ENCODE assay signal across 19 cellular contexts in genomic region chr10:43046288-43046991, GRCh38. TPM values are rescaled to one million over a fixed set of nuclear protein-coding genes. Genes with fewer than 3 reads are reported as not detected.
DNase-seq lines count a peak whose midpoint lies in the region; ATAC-seq, FAIRE-seq and TF ChIP-seq lines count a peak whose summit lies in the region.
"Had no signal": no experiment of that assay in that cellular context is flagged by ENCODE, and none has a peak within 500 bp of the region (broad histone marks: within the 10 kb centered on the region; RNA-seq: fewer than 3 reads in every experiment).

No MANE protein-coding gene starts in this region.

- H3K27ac ChIP-seq in right cardiac atrium (ENCODE audit: low read length): no peak overlapping the region
- no peak overlapping the region for H3K27ac ChIP-seq in H1 (ENCODE audit: low read depth, low read length)
- no peak overlapping the region for H3K27ac ChIP-seq in neuronal stem cell (replicated peaks; ENCODE audit: low read length)
- H3K27ac ChIP-seq in esophagus squamous epithelium: no peak overlapping the region
- H3K27ac ChIP-seq: KMS-11, RWPE1 had no signal

- H2BK15ac ChIP-seq in H1 (ENCODE audit: low read length) (0 out of 2 replicates have a peak overlapping the region, but pooled peaks have one; percentile 83), neuronal stem cell (ENCODE audit: low read length) (no peak overlapping the region)

- no peak for TF ChIP-seq EP300 in H1 (IDR thresholded peaks at IDR 0.05; ENCODE audit: borderline replicate concordance in 1 of 2, low read depth in 2 of 2, low read length in 2 of 2)

- H2BK5ac ChIP-seq in H1 (ENCODE audit: low read depth, low read length): 0 out of 2 replicates have a peak overlapping the region, but pooled peaks have one; percentile 5
- H2BK5ac ChIP-seq in neuronal stem cell (ENCODE audit: low read length): no peak overlapping the region

- no peaks in the 10 kb centered on the region for H3K4me1 Mint-ChIP-seq in activated CD4-positive, alpha-beta T cell treated with anti-CD3 and anti-CD28 coated beads, Interleukin-2, amount 10 ng/mL, durations not matched to agents 24 days and 14 days
- H3K4me1 Mint-ChIP-seq: activated CD4-positive, alpha-beta T cell treated with anti-CD3 and anti-CD28 coated beads, Interleukin-2, amount 10 ng/mL, durations not matched to agents 7 days and 5 days; naive thymus-derived CD8-positive, alpha-beta T cell had no signal

- TF ChIP-seq CTCF in H1 (IDR thresholded peaks at IDR 0.05; ENCODE audit: control extremely low read depth in 1 of 3, insufficient read depth in 1 of 3, low read depth in 1 of 3, low read length in 3 of 3): no peak
- no peak for TF ChIP-seq CTCF in esophagus squamous epithelium (IDR thresholded peaks at IDR 0.05)

- no peak overlapping the region for H4K5ac ChIP-seq in H1 (ENCODE audit: insufficient read length, low read depth, low read length)

- H3K4ac ChIP-seq in H1 (replicated peaks; ENCODE audit: insufficient read length, low read depth, low read length) (no peak overlapping the region), neuronal stem cell (ENCODE audit: low read length) (no peak overlapping the region)

- no peaks in the 10 kb centered on the region for H3K9me3 ChIP-seq in right cardiac atrium (ENCODE audit: control insufficient read depth, low read length)
- no peaks in the 10 kb centered on the region for H3K9me3 ChIP-seq in H1 (ENCODE audit: insufficient read depth in 2 of 2, low read depth in 1 of 2, low read length in 1 of 2)
- no peaks in the 10 kb centered on the region for H3K9me3 ChIP-seq in neuronal stem cell (replicated peaks in 1 of 2; ENCODE audit: control insufficient read depth in 2 of 2, insufficient read depth in 1 of 2, low read depth in 1 of 2, low read length in 2 of 2)
- H3K9me3 ChIP-seq in esophagus squamous epithelium: no peaks in the 10 kb centered on the region

- no peaks in the 10 kb centered on the region for H4K20me1 ChIP-seq in H1 (replicated peaks in 1 of 2; ENCODE audit: control insufficient read depth in 1 of 2, insufficient read depth in 2 of 2, low read length in 2 of 2)

- POLR2A ChIA-PET in H1 (lab: Charles Lee; ENCODE audit: partially characterized antibody): no interaction called here

- H3K23ac ChIP-seq in H1 (ENCODE audit: insufficient read length): no peak overlapping the region
- H3K23ac ChIP-seq in neuronal stem cell (ENCODE audit: low read depth, low read length, poor library complexity): peak overlapping the region; percentile 20

- TF ChIP-seq RAD21 in H1 (IDR thresholded peaks at IDR 0.05 in 1 of 2, conservative IDR thresholded peaks at IDR 0.05 in 1 of 2; ENCODE audit: low read depth in 2 of 2, low read length in 2 of 2): no peak

- H2BK12ac ChIP-seq in H1 (ENCODE audit: low read depth, low read length): 0 out of 2 replicates have a peak overlapping the region, but pooled peaks have one; percentile 27
- no peak overlapping the region for H2BK12ac ChIP-seq in neuronal stem cell (ENCODE audit: low read length)

- no peak overlapping the region for H3K9ac ChIP-seq in H1 (replicated peaks in 1 of 4; ENCODE audit: extremely low read depth in 1 of 4, low read depth in 3 of 4, low read length in 3 of 4)
- peak overlapping the region; percentile 24 for H3K9ac ChIP-seq in neuronal stem cell (ENCODE audit: low read depth, low read length, poor library complexity)
- H3K9ac ChIP-seq: KMS-11 had no signal

- no peaks in the 10 kb centered on the region for H3K23me2 ChIP-seq in H1 (ENCODE audit: low read depth, low read length)

- H4K8ac ChIP-seq in H1 (ENCODE audit: extremely low read depth, insufficient read depth, low read length): no peak overlapping the region
- H4K8ac ChIP-seq in neuronal stem cell (ENCODE audit: low read depth, low read length): peak overlapping the region; percentile 43

- peaks cover 7% of the 10 kb centered on the region for H3K27me3 Mint-ChIP-seq in activated CD4-positive, alpha-beta T cell treated with anti-CD3 and anti-CD28 coated beads, Interleukin-2, amount 10 ng/mL, durations not matched to agents 24 days and 14 days

- H4K91ac ChIP-seq in H1 (replicated peaks; ENCODE audit: insufficient read length, low read length) (no peak overlapping the region), neuronal stem cell (ENCODE audit: low read depth, low read length, poor library complexity) (no peak overlapping the region)

- no peak overlapping the region for H2AK5ac ChIP-seq in H1 (ENCODE audit: low read depth, low read length)
- peak overlapping the region; percentile 88 for H2AK5ac ChIP-seq in neuronal stem cell (ENCODE audit: low read depth, low read length)

- no peak overlapping the region for H3K14ac ChIP-seq in H1 (ENCODE audit: insufficient read length)
- no peak overlapping the region for H3K14ac ChIP-seq in neuronal stem cell (ENCODE audit: low read length)

- no peaks in the 10 kb centered on the region for H3K9me3 Mint-ChIP-seq in activated CD4-positive, alpha-beta T cell treated with anti-CD3 and anti-CD28 coated beads, Interleukin-2, amount 10 ng/mL, durations not matched to agents 24 days and 14 days
- H3K9me3 Mint-ChIP-seq: activated CD4-positive, alpha-beta T cell treated with anti-CD3 and anti-CD28 coated beads, Interleukin-2, amount 10 ng/mL, durations not matched to agents 7 days and 5 days; activated naive CD4-positive, alpha-beta T cell treated with anti-CD3 and anti-CD28 coated beads, Interleukin-2, amount 50 U/mL, for 72 hours had no signal

- H3K27me3 ChIP-seq in right cardiac atrium (ENCODE audit: control insufficient read depth, insufficient read depth) (no peaks in the 10 kb centered on the region), H1 (replicated peaks in 1 of 4; ENCODE audit: control insufficient read depth in 3 of 4, extremely low read depth in 1 of 4, insufficient read depth in 3 of 4, low read length in 3 of 4) (no peaks in the 10 kb centered on the region), neuronal stem cell (ENCODE audit: control insufficient read depth in 3 of 3, insufficient read depth in 3 of 3, low read depth in 1 of 3, low read length in 3 of 3) (no peaks in the 10 kb centered on the region), esophagus squamous epithelium (peaks cover 0 to 15% (median 0%) of the 10 kb centered on the region in 4 donors)

- no peaks in the 10 kb centered on the region for H3K36me3 Mint-ChIP-seq in activated CD4-positive, alpha-beta T cell treated with anti-CD3 and anti-CD28 coated beads, Interleukin-2, amount 10 ng/mL, durations not matched to agents 24 days and 14 days (ENCODE audit: low read depth)
- H3K36me3 Mint-ChIP-seq: activated naive CD4-positive, alpha-beta T cell treated with anti-CD3 and anti-CD28 coated beads, Interleukin-2, amount 50 U/mL, for 72 hours; naive thymus-derived CD8-positive, alpha-beta T cell had no signal

- WGBS in right cardiac atrium: 79% methylated on average over 14 of the region's 14 CpGs
- 87% methylated on average over 13 of the region's 14 CpGs; no CpG with 5 or more reads in 1 of the 2 experiments for WGBS in H1 (ENCODE audit: extremely low coverage in 1 of 2, insufficient coverage in 1 of 2, insufficient read length in 1 of 2, insufficient replicate concordance in 2 of 2, low coverage in 1 of 2, low lambda C conversion rate in 2 of 2, missing lambda C conversion rate in 1 of 2), 2 experiments
- no CpG with 5 or more reads among the region's 14 CpGs for WGBS in neuronal stem cell (ENCODE audit: extremely low coverage in 2 of 2, insufficient read length in 2 of 2, insufficient replicate concordance in 1 of 2), 2 donors
- WGBS in esophagus squamous epithelium, 2 donors: 79% methylated on average over 3 to 8 of the region's 14 CpGs

- no peak overlapping the region for H3K27ac Mint-ChIP-seq in activated CD4-positive, alpha-beta T cell treated with anti-CD3 and anti-CD28 coated beads, Interleukin-2, amount 10 ng/mL, durations not matched to agents 24 days and 14 days
- H3K27ac Mint-ChIP-seq: activated CD4-positive, alpha-beta T cell treated with anti-CD3 and anti-CD28 coated beads, Interleukin-2, amount 10 ng/mL, durations not matched to agents 7 days and 5 days; naive thymus-derived CD8-positive, alpha-beta T cell had no signal

- H3K79me2 ChIP-seq in H1 (ENCODE audit: control insufficient read depth in 1 of 2, insufficient read depth in 2 of 2, low read length in 2 of 2): no peaks in the 10 kb centered on the region

- H3K56ac ChIP-seq in H1 (replicated peaks; ENCODE audit: insufficient read length, low read depth, low read length): no peak overlapping the region

- H2BK120ac ChIP-seq in H1 (replicated peaks; ENCODE audit: low read depth, low read length) (no peak overlapping the region), neuronal stem cell (ENCODE audit: low read depth, low read length) (no peak overlapping the region)

- H3K36me3 ChIP-seq in H1 (ENCODE audit: control insufficient read depth in 2 of 4, insufficient read depth in 4 of 4, low read length in 3 of 4): no peaks in the 10 kb centered on the region
- no peaks in the 10 kb centered on the region for H3K36me3 ChIP-seq in neuronal stem cell (replicated peaks in 1 of 2; ENCODE audit: control insufficient read depth in 2 of 2, insufficient read depth in 2 of 2, low read length in 2 of 2)
- no peaks in the 10 kb centered on the region for H3K36me3 ChIP-seq in esophagus squamous epithelium

- no peak overlapping the region for H2BK20ac ChIP-seq in H1 (ENCODE audit: low read length)

- no peak for ATAC-seq in right cardiac atrium
- ATAC-seq in left cardiac atrium: no peak
- no peak for ATAC-seq in HG02610 (IDR thresholded peaks at IDR 0.05; ENCODE audit: unreplicated experiment)
- ATAC-seq: naive thymus-derived CD8-positive, alpha-beta T cell had no signal

- TF ChIP-seq POLR2A in H1 (IDR thresholded peaks at IDR 0.05; ENCODE audit: control extremely low read depth in 1 of 2, low read depth in 2 of 2, low read length in 2 of 2) (no peak), esophagus squamous epithelium (IDR thresholded peaks at IDR 0.05) (no peak)

- H3K4me2 ChIP-seq in H1 (ENCODE audit: insufficient read depth in 1 of 2, low read depth in 2 of 2, low read length in 2 of 2) (no peak overlapping the region), neuronal stem cell (ENCODE audit: insufficient read depth, low read length, poor library complexity, severe bottlenecking) (no peak overlapping the region)
- H3K4me2 ChIP-seq: KMS-11 had no signal

- DNase-seq in right cardiac atrium: peak in 2 of 3 donors; percentile 18 to 23
- DNase-seq in left cardiac atrium: no peak
- DNase-seq in H1 (ENCODE audit: low read depth in 1 of 2, low spot score in 2 of 2): no peak
- no peak for DNase-seq in neuronal stem cell (ENCODE audit: low spot score)
- DNase-seq in activated CD4-positive, alpha-beta T cell treated with anti-CD3 and anti-CD28 coated beads, Interleukin-2, amount 10 ng/mL, durations not matched to agents 24 days and 14 days: no peak
- no peak for DNase-seq in activated CD8-positive, alpha-beta memory T cell treated with anti-CD3 and anti-CD28 coated beads, Interleukin-2, amount 50 U/mL, for 4 hours
- DNase-seq in esophagus squamous epithelium (lab: John Stamatoyannopoulos, UW): no peak
- DNase-seq: activated CD4-positive, alpha-beta T cell treated with anti-CD3 and anti-CD28 coated beads, Interleukin-2, amount 10 ng/mL, durations not matched to agents 7 days and 5 days; DND-41; mesendoderm; NCI-H1048; NCI-H2081; NCI-H510A had no signal

- no peak overlapping the region for H3K4me3 Mint-ChIP-seq in activated CD4-positive, alpha-beta T cell treated with anti-CD3 and anti-CD28 coated beads, Interleukin-2, amount 10 ng/mL, durations not matched to agents 24 days and 14 days
- H3K4me3 Mint-ChIP-seq: activated CD4-positive, alpha-beta T cell treated with anti-CD3 and anti-CD28 coated beads, Interleukin-2, amount 10 ng/mL, durations not matched to agents 7 days and 5 days; naive thymus-derived CD8-positive, alpha-beta T cell had no signal

- H2AFZ ChIP-seq in H1 (ENCODE audit: low read length) (no peak overlapping the region), neuronal stem cell (ENCODE audit: low read length) (no peak overlapping the region)

- no peak overlapping the region for H3K18ac ChIP-seq in H1 (ENCODE audit: extremely low read depth, low read length)
- H3K18ac ChIP-seq in neuronal stem cell (ENCODE audit: low read length): peak overlapping the region; percentile 28

- H3K4me3 ChIP-seq in right cardiac atrium (ENCODE audit: low read length) (no peak overlapping the region), H1 (ENCODE audit: extremely low read depth in 1 of 4, insufficient read depth in 2 of 4, low read depth in 3 of 4, low read length in 4 of 4) (no peak overlapping the region), neuronal stem cell (ENCODE audit: low read length in 2 of 2) (no peak overlapping the region), esophagus squamous epithelium (no peak overlapping the region)

- CTCF ChIA-PET in H1 (lab: Charles Lee; ENCODE audit: partially characterized antibody): no interaction called here

- H3K79me1 ChIP-seq in H1 (ENCODE audit: low read depth, low read length): no peaks in the 10 kb centered on the region
- H3K79me1 ChIP-seq in neuronal stem cell (ENCODE audit: low read depth, low read length): no peaks in the 10 kb centered on the region

- no peaks in the 10 kb centered on the region for H3K4me1 ChIP-seq in right cardiac atrium (ENCODE audit: control insufficient read depth, insufficient read depth, low read length)
- peaks cover 0 to 22% (median 11%) of the 10 kb centered on the region in 4 experiments; a peak in 6 of 7 replicates for H3K4me1 ChIP-seq in H1 (replicated peaks in 1 of 4; ENCODE audit: control insufficient read depth in 3 of 4, insufficient read depth in 4 of 4, low read length in 3 of 4)
- H3K4me1 ChIP-seq in neuronal stem cell (ENCODE audit: control insufficient read depth in 2 of 2, insufficient read depth in 1 of 2, low read depth in 1 of 2, low read length in 2 of 2): peaks cover 2 to 8% of the 10 kb centered on the region in 2 donors
- no peaks in the 10 kb centered on the region for H3K4me1 ChIP-seq in esophagus squamous epithelium

- intact Hi-C loops in right cardiac atrium (cut with DNase I) (no loop called here), left cardiac atrium (cut with DNase I) (no loop called here), esophagus squamous epithelium (cut with DNase I) (no loop called here)
- intact Hi-C loops in activated CD4-positive, alpha-beta T cell treated with anti-CD3 and anti-CD28 coated beads, Interleukin-2, amount 10 ng/mL, durations not matched to agents 24 days and 14 days (cut with micrococcal nuclease): no loop called here

- FAIRE-seq in H1 (lab: Jason Lieb, UNC): no peak
- FAIRE-seq: colon had no signal

RNA-seq across cellular contexts. Expression of gene RET, which starts 30.4 kb away (rescaled TPM):
- total RNA-seq in right cardiac atrium (under 1 TPM; 0.23 to 0.47 (median 0.33) TPM), left cardiac atrium (1 to 10 TPM in 1 of 2 donors, under 1 TPM in 1; 0.84 to 6.1 TPM), esophagus squamous epithelium (under 1 TPM; 0.04 to 0.19 (median 0.11) TPM)
- polyA plus RNA-seq in right cardiac atrium (0.59 TPM), H1 (2011; rRNA removed) (6.7 and 10.4 TPM in 2 replicates)
- total RNA-seq in H1 (2021; fragmentation: NEBNext Ultra II Directional; extraction: Animal tissue kit (Norgen Biotek cat#: 25700)): 8.4 TPM in 2 replicates
- polyA plus RNA-seq in H1 (2011; cell fraction: cytosol; rRNA removed): 6.4 TPM
- 16.4 TPM for polyA plus RNA-seq in H1 (2011; cell fraction: nucleus; rRNA removed)
- 5.8 to 8.4 TPM (median 8.3 TPM) in 4 replicates for polyA plus RNA-seq in H1 (2012, experiment 1 of 2)
- polyA plus RNA-seq in H1 (2012, experiment 2 of 2): 5.1 TPM
- polyA plus RNA-seq in H1 (2013, experiment 1 of 2): 8.0 TPM
- 7.6 TPM for polyA plus RNA-seq in H1 (2013, experiment 2 of 2)
- polyA minus RNA-seq in H1 (2011; rRNA and poly(A)+ RNA removed): 3.6 and 5.9 TPM in 2 replicates
- polyA minus RNA-seq in H1 (2011; cell fraction: cytosol; rRNA and poly(A)+ RNA removed): 7.3 TPM
- 9.4 TPM for polyA minus RNA-seq in H1 (2011; cell fraction: nucleus; rRNA and poly(A)+ RNA removed)
- 2.3 TPM for polyA plus RNA-seq in neuronal stem cell (2013, experiment 1 of 2)
- polyA plus RNA-seq in neuronal stem cell (2013, experiment 2 of 2): 2.2 TPM
- 0.12 and 0.62 TPM in 2 replicates for total RNA-seq in activated CD4-positive, alpha-beta T cell treated with anti-CD3 and anti-CD28 coated beads, Interleukin-2, amount 10 ng/mL, durations not matched to agents 24 days and 14 days
- total RNA-seq: naive thymus-derived CD8-positive, alpha-beta T cell had no signal
- polyA plus RNA-seq: naive thymus-derived CD8-positive, alpha-beta T cell had no signal

Comparison
In these comparisons a context has a peak if more than half of its experiments do, and no peak if none do; other contexts are left out.
1. DNase-seq: peak in right cardiac atrium (2 of 3); none in left cardiac atrium (single experiment), H1 (0 of 2), neuronal stem cell (single experiment), activated CD4-positive, alpha-beta T cell treated with anti-CD3 and anti-CD28 coated beads, Interleukin-2, amount 10 ng/mL, durations not matched to agents 24 days and 14 days (single experiment), activated CD8-positive, alpha-beta memory T cell treated with anti-CD3 and anti-CD28 coated beads, Interleukin-2, amount 50 U/mL, for 4 hours (single experiment) and esophagus squamous epithelium (single experiment).